In genomic region chr4:23036503-23036902, GRCh38 we compare ENCODE assay signal across 13 cellular contexts.
"Had no signal": no experiment of that assay in that cellular context is flagged by ENCODE, and none has a peak within 500 bp of the region (broad histone marks: within the 10 kb centered on the region; RNA-seq: fewer than 3 reads in every experiment).

No MANE protein-coding gene starts in this region.

- DNase-seq: effector memory CD4-positive, alpha-beta T cell; esophagus squamous epithelium; mesendoderm; naive thymus-derived CD8-positive, alpha-beta T cell; nucleus accumbens; pancreas; right cardiac atrium; stimulated activated CD4-positive, alpha-beta T cell treated with anti-CD3 and anti-CD28 coated beads, Interleukin-4, amount 100 ng/mL, for 1 hour; stimulated activated naive B cell treated with anti-CD40 and anti-IgM and Interleukin-4, amounts not matched to agents 10 μg/mL and 1 μg/mL and 100 μg/mL, for 72 hours; stimulated activated naive CD8-positive, alpha-beta T cell treated with anti-CD3 and anti-CD28 coated beads, Interleukin-15, amount 100 ng/mL, for 72 hours; testis had no signal

- H3K9me3 Mint-ChIP-seq: stimulated activated naive B cell treated with anti-CD40 and anti-IgM and Interleukin-4, amounts not matched to agents 10 μg/mL and 1 μg/mL and 100 μg/mL, for 72 hours had no signal

- H3K4me3 ChIP-seq: esophagus squamous epithelium, pancreas, testis, tibial nerve had no signal

- H3K36me3 Mint-ChIP-seq: naive thymus-derived CD8-positive, alpha-beta T cell; stimulated activated naive B cell treated with anti-CD40 and anti-IgM and Interleukin-4, amounts not matched to agents 10 μg/mL and 1 μg/mL and 100 μg/mL, for 72 hours had no signal

- H3K4me1 Mint-ChIP-seq: naive thymus-derived CD8-positive, alpha-beta T cell; stimulated activated naive B cell treated with anti-CD40 and anti-IgM and Interleukin-4, amounts not matched to agents 10 μg/mL and 1 μg/mL and 100 μg/mL, for 72 hours; stimulated activated naive CD8-positive, alpha-beta T cell treated with anti-CD3 and anti-CD28 coated beads, Interleukin-15, amount 100 ng/mL, for 72 hours had no signal

- H3K4me3 Mint-ChIP-seq: naive thymus-derived CD8-positive, alpha-beta T cell; stimulated activated naive B cell treated with anti-CD40 and anti-IgM and Interleukin-4, amounts not matched to agents 10 μg/mL and 1 μg/mL and 100 μg/mL, for 72 hours; stimulated activated naive CD8-positive, alpha-beta T cell treated with anti-CD3 and anti-CD28 coated beads, Interleukin-15, amount 100 ng/mL, for 72 hours had no signal

- H3K27me3 Mint-ChIP-seq: naive thymus-derived CD8-positive, alpha-beta T cell; progenitor cell of endocrine pancreas; stimulated activated naive B cell treated with anti-CD40 and anti-IgM and Interleukin-4, amounts not matched to agents 10 μg/mL and 1 μg/mL and 100 μg/mL, for 72 hours; stimulated activated naive CD8-positive, alpha-beta T cell treated with anti-CD3 and anti-CD28 coated beads, Interleukin-15, amount 100 ng/mL, for 72 hours had no signal

- H3K27ac Mint-ChIP-seq: naive thymus-derived CD8-positive, alpha-beta T cell; progenitor cell of endocrine pancreas; stimulated activated naive B cell treated with anti-CD40 and anti-IgM and Interleukin-4, amounts not matched to agents 10 μg/mL and 1 μg/mL and 100 μg/mL, for 72 hours; stimulated activated naive CD8-positive, alpha-beta T cell treated with anti-CD3 and anti-CD28 coated beads, Interleukin-15, amount 100 ng/mL, for 72 hours had no signal
